In genomic region chr10:102644646-102645387, GRCh38 we compare ENCODE assay signal across 8 cellular contexts. TPM values are rescaled to one million over a fixed set of nuclear protein-coding genes. Genes with fewer than 3 reads are reported as not detected.
A peak's percentile ranks its signal among the peaks of the same experiment; 100 is the strongest.
DNase-seq lines count a peak whose midpoint lies in the region; ATAC-seq and TF ChIP-seq lines count a peak whose summit lies in the region.

No MANE protein-coding gene starts in this region.

- H3K27ac ChIP-seq in angular gyrus (ENCODE audit: low read depth, low read length) (peak overlapping the region; percentile 99), right cardiac atrium (ENCODE audit: low read length) (peak overlapping the region; percentile 98)

- no peaks in the 10 kb centered on the region for H3K27me3 ChIP-seq in right cardiac atrium (ENCODE audit: control insufficient read depth, insufficient read depth)

- H3K9me3 Mint-ChIP-seq in T-cell: no peaks in the 10 kb centered on the region

- intact Hi-C loops in right cardiac atrium (cut with DNase I): loop anchor here in 2 of 4 donors (5.0 kb wide), 2 partner anchors 48 to 67 kb away; partner anchors contain the start of genes ARL3 (in 1 of the 2) and SFXN2 (in 1 of the 2)

- WGBS in right cardiac atrium: under 1% methylated on average over 62 of the region's 62 CpGs

- peaks cover 41 to 55% (median 45%) of the 10 kb centered on the region in 3 donors for H3K4me1 Mint-ChIP-seq in T-cell

- H3K4me1 ChIP-seq in right cardiac atrium (ENCODE audit: control insufficient read depth, insufficient read depth, low read length): peaks cover 25% of the 10 kb centered on the region

- no peaks in the 10 kb centered on the region for H3K27me3 Mint-ChIP-seq in T-cell

- ATAC-seq in T-cell (replicated peaks in 1 of 4) (peak; percentile 45 to 51 (median 47)), right cardiac atrium (peak; percentile 9), HG02938 (IDR thresholded peaks at IDR 0.05; ENCODE audit: unreplicated experiment) (no peak), GM21576 (IDR thresholded peaks at IDR 0.05; ENCODE audit: unreplicated experiment) (no peak)

- CTCF ChIA-PET in T-cell (lab: Charles Lee): interaction anchor here (0.6 to 3.2 kb wide), 11 partner anchors 16 to 1697 kb away, joined by 3 to 20 read pairs (median 3); partner anchors contain the start of genes ARL3 (in 1 of the 2), SFXN2 (in 1 of the 2) and SUFU (in 1 of the 2)

- H3K9me3 ChIP-seq in right cardiac atrium (ENCODE audit: control insufficient read depth, low read length): no peaks in the 10 kb centered on the region

- peak; percentile 61 for TF ChIP-seq CTCF in GM12864 (IDR thresholded peaks at IDR 0.05; ENCODE audit: low read depth, low read length, missing control alignments)

- POLR2A ChIA-PET in T-cell (lab: Charles Lee): interaction anchor here in 1 of 2 donors (0.7 to 1.4 kb wide), 2 partner anchors 25 to 69 kb away, joined by 4 to 12 read pairs; partner anchors contain the start of genes ARL3 and SFXN2

- peaks cover 3% of the 10 kb centered on the region for H3K36me3 Mint-ChIP-seq in T-cell

- peak overlapping the region; percentile 94 to 98 for H3K27ac Mint-ChIP-seq in T-cell

- H3K4me3 Mint-ChIP-seq in T-cell: peak overlapping the region; percentile 95 to 98 (median 97)

- H3K4me3 ChIP-seq in GM12864 (ENCODE audit: low read depth, low read length): peak overlapping the region; percentile 67
- H3K4me3 ChIP-seq in right cardiac atrium (ENCODE audit: low read length): peak overlapping the region; percentile 93

- DNase-seq in GM12864 (ENCODE audit: low read depth) (no peak), NCI-H1048 (lab: John Stamatoyannopoulos, UW) (peak; percentile 49), T-cell (peak; percentile 62 to 88 (median 75)), right cardiac atrium (peak; percentile 84 to 94 (median 94)), putamen (ENCODE audit: low spot score) (peak; percentile 75)

RNA-seq across cellular contexts. Expression of gene TRIM8, which starts 0.5 kb away (rescaled TPM):
- total RNA-seq in T-cell (10 to 100 TPM; 54.2 to 74.7 (median 67.9) TPM), right cardiac atrium (100 to 1,000 TPM; 104 to 120 (median 109) TPM)
- polyA plus RNA-seq in right cardiac atrium: 71.4 TPM

Comparison
In these comparisons a context has a peak if more than half of its experiments do, and no peak if none do; other contexts are left out.
1. ATAC-seq: peak in T-cell (4 of 4) and right cardiac atrium (2 of 2); none in HG02938 (single experiment) and GM21576 (single experiment).